In the genomic region with DNA sequence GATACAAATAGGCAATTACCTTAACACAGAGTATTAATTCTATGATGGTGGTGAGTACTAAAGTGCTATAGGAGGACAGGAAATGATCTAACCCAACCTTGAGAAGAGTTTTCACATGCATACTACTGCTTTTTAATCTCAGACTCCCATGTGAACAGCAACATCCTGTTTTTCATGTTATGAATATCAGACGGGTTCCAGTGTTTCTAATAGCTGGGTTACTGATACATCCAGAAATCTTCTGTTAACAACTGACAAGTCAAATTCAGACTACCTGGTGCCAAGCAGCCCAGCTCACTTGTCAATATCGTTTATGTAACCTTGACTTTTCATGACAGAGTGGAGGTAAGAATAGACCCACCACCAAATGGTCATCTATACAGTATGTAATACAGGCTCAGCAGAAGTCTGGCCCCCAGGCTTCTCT, we compare ENCODE assay signal across 10 cellular contexts.
DNase-seq lines count a peak whose midpoint lies in the region; ATAC-seq and TF ChIP-seq lines count a peak whose summit lies in the region.
"Had no signal": no experiment of that assay in that cellular context is flagged by ENCODE, and none has a peak within 500 bp of the region (broad histone marks: within the 10 kb centered on the region; RNA-seq: fewer than 3 reads in every experiment).

No MANE protein-coding gene starts in this region.

- no peaks in the 10 kb centered on the region for H3K27me3 ChIP-seq in thoracic aorta (replicated peaks; ENCODE audit: insufficient read depth)

- no peak for DNase-seq in thoracic aorta (ENCODE audit: low spot score)
- no peak for DNase-seq in activated CD8-positive, alpha-beta memory T cell treated with anti-CD3 and anti-CD28 coated beads, Interleukin-2, amount 10 ng/mL, durations not matched to agents 7 days and 5 days
- DNase-seq in epidermal melanocyte (ENCODE audit: insufficient read length, low spot score) = no peak
- DNase-seq in RPMI8226 = no peak
- no peak for DNase-seq in NCI-H146 (lab: John Stamatoyannopoulos, UW)
- DNase-seq: foreskin melanocyte had no signal

- peak; percentile 62 for ATAC-seq in GM19324 (IDR thresholded peaks at IDR 0.05; ENCODE audit: low FRiP score, unreplicated experiment)
- ATAC-seq in HG02678 (IDR thresholded peaks at IDR 0.05; ENCODE audit: unreplicated experiment) = peak; percentile 59
- ATAC-seq in HG03457 (IDR thresholded peaks at IDR 0.05; ENCODE audit: unreplicated experiment) = peak; percentile 54
- ATAC-seq in thoracic aorta (ENCODE audit: insufficient number of reproducible peaks, low FRiP score, low read depth) = no peak
- no peak for ATAC-seq in activated CD8-positive, alpha-beta memory T cell treated with anti-CD3 and anti-CD28 coated beads, Interleukin-2, amount 10 ng/mL, durations not matched to agents 7 days and 5 days

- H3K9me3 ChIP-seq in thoracic aorta = no peaks in the 10 kb centered on the region

- TF ChIP-seq CTCF in thoracic aorta (IDR thresholded peaks at IDR 0.05) = no peak

- no peak overlapping the region for H3K4me3 ChIP-seq in thoracic aorta
- H3K4me3 ChIP-seq: skin epidermis had no signal

- no peaks in the 10 kb centered on the region for H3K9me3 Mint-ChIP-seq in activated CD8-positive, alpha-beta memory T cell treated with anti-CD3 and anti-CD28 coated beads, Interleukin-2, amount 10 ng/mL, durations not matched to agents 7 days and 5 days (ENCODE audit: low read depth)

- no peak overlapping the region for H3K4me3 Mint-ChIP-seq in activated CD8-positive, alpha-beta memory T cell treated with anti-CD3 and anti-CD28 coated beads, Interleukin-2, amount 10 ng/mL, durations not matched to agents 7 days and 5 days

- H3K27me3 Mint-ChIP-seq in activated CD8-positive, alpha-beta memory T cell treated with anti-CD3 and anti-CD28 coated beads, Interleukin-2, amount 10 ng/mL, durations not matched to agents 7 days and 5 days = no peaks in the 10 kb centered on the region

- H3K36me3 ChIP-seq in thoracic aorta = no peaks in the 10 kb centered on the region

- H3K27ac ChIP-seq in thoracic aorta = peak overlapping the region; percentile 58 to 82

- CTCF ChIA-PET in activated CD8-positive, alpha-beta memory T cell treated with anti-CD3 and anti-CD28 coated beads, Interleukin-2, amount 10 ng/mL, durations not matched to agents 7 days and 5 days (lab: Charles Lee) = no interaction called here

- H3K4me1 Mint-ChIP-seq in activated CD8-positive, alpha-beta memory T cell treated with anti-CD3 and anti-CD28 coated beads, Interleukin-2, amount 10 ng/mL, durations not matched to agents 7 days and 5 days = no peaks in the 10 kb centered on the region

- no peaks in the 10 kb centered on the region for H3K36me3 Mint-ChIP-seq in activated CD8-positive, alpha-beta memory T cell treated with anti-CD3 and anti-CD28 coated beads, Interleukin-2, amount 10 ng/mL, durations not matched to agents 7 days and 5 days

- no peak overlapping the region for H3K27ac Mint-ChIP-seq in activated CD8-positive, alpha-beta memory T cell treated with anti-CD3 and anti-CD28 coated beads, Interleukin-2, amount 10 ng/mL, durations not matched to agents 7 days and 5 days

- peaks cover 19 to 34% of the 10 kb centered on the region in 2 donors for H3K4me1 ChIP-seq in thoracic aorta (ENCODE audit: control insufficient read depth in 1 of 2, low read depth in 2 of 2)

Comparison
In these comparisons a context has a peak if more than half of its experiments do, and no peak if none do; other contexts are left out.
1. ATAC-seq: peak in GM19324 (single experiment), HG02678 (single experiment) and HG03457 (single experiment); none in thoracic aorta (single experiment) and activated CD8-positive, alpha-beta memory T cell treated with anti-CD3 and anti-CD28 coated beads, Interleukin-2, amount 10 ng/mL, durations not matched to agents 7 days and 5 days (single experiment).